16 cellular contexts compared by ENCODE assay signal in the genomic region with DNA sequence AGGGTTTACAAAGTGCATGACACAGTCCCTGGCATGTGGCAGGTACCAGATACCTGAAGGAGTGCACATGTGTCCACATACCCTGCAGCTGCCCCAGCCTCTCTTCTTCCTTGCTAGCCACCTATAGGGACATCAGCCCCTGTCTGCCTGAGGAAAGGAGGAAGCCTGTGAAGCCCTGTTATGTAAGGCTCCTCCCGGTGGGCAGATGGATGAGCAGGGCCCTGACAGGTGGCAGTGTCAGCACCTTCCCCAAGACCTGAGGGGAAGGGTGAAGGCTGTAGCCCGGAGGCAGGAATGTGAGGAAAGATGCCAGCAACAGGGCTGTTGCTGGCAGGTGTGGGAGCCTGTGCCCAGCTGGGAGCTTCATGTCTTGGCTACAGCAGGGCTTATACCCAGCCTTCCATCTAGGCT. TPM values are rescaled to one million over a fixed set of nuclear protein-coding genes. Genes with fewer than 3 reads are reported as not detected.
A peak's percentile ranks its signal among the peaks of the same experiment; 100 is the strongest.
DNase-seq lines count a peak whose midpoint lies in the region; ATAC-seq and TF ChIP-seq lines count a peak whose summit lies in the region.
"Had no signal": no experiment of that assay in that cellular context is flagged by ENCODE, and none has a peak within 500 bp of the region (broad histone marks: within the 10 kb centered on the region; RNA-seq: fewer than 3 reads in every experiment).

No MANE protein-coding gene starts in this region.

- peaks cover 10% of the 10 kb centered on the region for H3K36me3 Mint-ChIP-seq in chondrocyte (ENCODE audit: low read depth)
- H3K36me3 Mint-ChIP-seq in osteocyte (ENCODE audit: unreplicated experiment): peaks cover 11% of the 10 kb centered on the region

- H3K4me1 Mint-ChIP-seq in chondrocyte (ENCODE audit: low read depth) (peaks cover 5% of the 10 kb centered on the region), osteocyte (ENCODE audit: unreplicated experiment) (peaks cover 14% of the 10 kb centered on the region)

- H3K27ac Mint-ChIP-seq in chondrocyte (ENCODE audit: unreplicated experiment) (no peak overlapping the region), osteocyte (ENCODE audit: unreplicated experiment) (no peak overlapping the region)
- H3K27ac Mint-ChIP-seq: nephron had no signal

- H3K36me3 ChIP-seq in RWPE2 (ENCODE audit: low read depth): peaks cover 21% of the 10 kb centered on the region
- H3K36me3 ChIP-seq: uterus had no signal

- H3K9me3 Mint-ChIP-seq in chondrocyte (ENCODE audit: low read depth): no peaks in the 10 kb centered on the region
- no peaks in the 10 kb centered on the region for H3K9me3 Mint-ChIP-seq in osteocyte (ENCODE audit: unreplicated experiment)
- H3K9me3 Mint-ChIP-seq: nephron had no signal

- no peak overlapping the region for H3K4me3 ChIP-seq in RWPE2 (ENCODE audit: severe bottlenecking)
- H3K4me3 ChIP-seq: HAP-1, skin epidermis, uterus had no signal

- DNase-seq in activated CD4-positive, alpha-beta T cell treated with anti-CD3 and anti-CD28 coated beads for 1 hour: peak; percentile 6
- no peak for DNase-seq in activated CD4-positive, alpha-beta T cell treated with anti-CD3 and anti-CD28 coated beads, Interleukin-2, amount 50 U/mL, for 48 hours
- peak; percentile 42 for DNase-seq in RWPE2 (ENCODE audit: low spot score)
- peak; percentile 43 for DNase-seq in chondrocyte (ENCODE audit: low spot score)
- peak; percentile 49 for DNase-seq in osteocyte (ENCODE audit: extremely low spot score, unreplicated experiment)
- DNase-seq in globus pallidus (ENCODE audit: low spot score): no peak
- DNase-seq in midbrain (lab: John Stamatoyannopoulos, UW): no peak
- no peak for DNase-seq in DMS53 treated with DMSO at 0.1 percent for 48 hours (lab: John Stamatoyannopoulos, UW; ENCODE audit: unreplicated experiment)
- DNase-seq: foreskin melanocyte, NCI-H1436 treated with DMSO at 0.1 percent for 48 hours, NCI-H526 treated with DMSO at 0.1 percent for 48 hours, SIG-M5 had no signal

- no peak for ATAC-seq in RWPE2 (ENCODE audit: low read depth)

- peaks cover 14% of the 10 kb centered on the region for H3K4me1 ChIP-seq in RWPE2 (ENCODE audit: insufficient read depth, poor library complexity, severe bottlenecking)
- H3K4me1 ChIP-seq: HAP-1, uterus had no signal

- H3K4me3 Mint-ChIP-seq in chondrocyte (ENCODE audit: unreplicated experiment) (no peak overlapping the region), osteocyte (ENCODE audit: unreplicated experiment) (no peak overlapping the region)
- H3K4me3 Mint-ChIP-seq: nephron had no signal

- H3K27ac ChIP-seq in RWPE2 (ENCODE audit: poor library complexity, severe bottlenecking): no peak overlapping the region
- H3K27ac ChIP-seq: uterus had no signal

- H3K27me3 Mint-ChIP-seq in chondrocyte (ENCODE audit: low read depth): no peaks in the 10 kb centered on the region
- no peaks in the 10 kb centered on the region for H3K27me3 Mint-ChIP-seq in osteocyte (ENCODE audit: unreplicated experiment)

- H3K9me3 ChIP-seq in RWPE2 (ENCODE audit: severe bottlenecking): no peaks in the 10 kb centered on the region
- H3K9me3 ChIP-seq: HAP-1, uterus had no signal

- TF ChIP-seq CTCF in RWPE2 (IDR thresholded peaks at IDR 0.05; ENCODE audit: poor library complexity, severe bottlenecking) (no peak), chondrocyte (IDR thresholded peaks at IDR 0.05) (no peak), osteocyte (IDR thresholded peaks at IDR 0.05) (no peak)

- no peaks in the 10 kb centered on the region for H3K27me3 ChIP-seq in RWPE2 (ENCODE audit: insufficient read depth, poor library complexity, severe bottlenecking)
- H3K27me3 ChIP-seq: uterus had no signal

RNA-seq across cellular contexts. Expression of a gene that starts 21.7 kb away (rescaled TPM):
- total RNA-seq in chondrocyte: 0.53 to 1.2 TPM (median 0.55 TPM) in 3 replicates
- 0.57 and 0.67 TPM in 2 replicates for total RNA-seq in osteocyte

RNA-seq across cellular contexts. Expression of a gene that starts 40.5 kb away (rescaled TPM):
- total RNA-seq in chondrocyte (248 to 338 TPM (median 256 TPM) in 3 replicates), osteocyte (320 and 333 TPM in 2 replicates)

Comparison
In these comparisons a context has a peak if more than half of its experiments do, and no peak if none do; other contexts are left out.
1. DNase-seq: peak in activated CD4-positive, alpha-beta T cell treated with anti-CD3 and anti-CD28 coated beads for 1 hour (single experiment), RWPE2 (single experiment), chondrocyte (single experiment) and osteocyte (single experiment); none in activated CD4-positive, alpha-beta T cell treated with anti-CD3 and anti-CD28 coated beads, Interleukin-2, amount 50 U/mL, for 48 hours (0 of 2), globus pallidus (single experiment), midbrain (single experiment) and DMS53 treated with DMSO at 0.1 percent for 48 hours (single experiment).